24 cellular contexts compared by ENCODE assay signal in genomic region chr13:111548301-111548700, GRCh38.
"Had no signal": no experiment of that assay in that cellular context is flagged by ENCODE, and none has a peak within 500 bp of the region (broad histone marks: within the 10 kb centered on the region; RNA-seq: fewer than 3 reads in every experiment).

No MANE protein-coding gene starts in this region.

- H3K4me1 ChIP-seq: heart left ventricle, left ventricle myocardium inferior, parathyroid adenoma, suprapubic skin, tibial nerve, vagina had no signal

- H3K4me1 Mint-ChIP-seq: nephron; neural crest cell; stimulated activated effector memory CD8-positive, alpha-beta T cell treated with anti-CD3 and anti-CD28 coated beads, Interleukin-12 subunit alpha, Interleukin-12 subunit beta, amount 100 ng/mL, for 72 hours had no signal

- DNase-seq: heart left ventricle; hypothalamus; immature natural killer cell; left ventricle myocardium inferior; mesendoderm; naive thymus-derived CD8-positive, alpha-beta T cell; occipital lobe; right cardiac atrium; stimulated activated CD4-positive, alpha-beta T cell treated with anti-CD3 and anti-CD28 coated beads, Interleukin-4, amount 100 ng/mL, for 24 hours; stimulated activated naive CD4-positive, alpha-beta T cell had no signal

- H3K4me3 ChIP-seq: heart left ventricle, left ventricle myocardium inferior, lung, skin epidermis, suprapubic skin, tibial nerve, vagina had no signal

- H3K4me3 Mint-ChIP-seq: immature natural killer cell; naive thymus-derived CD8-positive, alpha-beta T cell; nephron; neural crest cell; stimulated activated effector memory CD8-positive, alpha-beta T cell treated with anti-CD3 and anti-CD28 coated beads, Interleukin-12 subunit alpha, Interleukin-12 subunit beta, amount 100 ng/mL, for 72 hours; stimulated activated naive CD8-positive, alpha-beta T cell treated with anti-CD3 and anti-CD28 coated beads, Interleukin-15, Interleukin-2, amounts not matched to agents 100 ng/mL and 50 ng/mL, for 24 hours; type B pancreatic cell had no signal

- H3K27me3 ChIP-seq: neutrophil, tibial nerve, vagina had no signal

- H3K27me3 Mint-ChIP-seq: stimulated activated naive CD8-positive, alpha-beta T cell treated with anti-CD3 and anti-CD28 coated beads, Interleukin-15, Interleukin-2, amounts not matched to agents 100 ng/mL and 50 ng/mL, for 24 hours had no signal

- H3K27ac Mint-ChIP-seq: naive thymus-derived CD8-positive, alpha-beta T cell; nephron; progenitor cell of endocrine pancreas; stimulated activated effector memory CD8-positive, alpha-beta T cell treated with anti-CD3 and anti-CD28 coated beads, Interleukin-12 subunit alpha, Interleukin-12 subunit beta, amount 100 ng/mL, for 72 hours; stimulated activated naive CD8-positive, alpha-beta T cell treated with anti-CD3 and anti-CD28 coated beads, Interleukin-15, Interleukin-2, amounts not matched to agents 100 ng/mL and 50 ng/mL, for 24 hours had no signal

- H3K27ac ChIP-seq: heart left ventricle, left ventricle myocardium inferior, neutrophil, parathyroid adenoma, skin epidermis, suprapubic skin, tibial nerve, vagina had no signal

- H3K36me3 ChIP-seq: heart left ventricle, left ventricle myocardium inferior, neutrophil, suprapubic skin, tibial nerve, vagina had no signal

- H3K9me3 Mint-ChIP-seq: immature natural killer cell; stimulated activated effector memory CD8-positive, alpha-beta T cell treated with anti-CD3 and anti-CD28 coated beads, Interleukin-12 subunit alpha, Interleukin-12 subunit beta, amount 100 ng/mL, for 72 hours had no signal

- H3K9me3 ChIP-seq: neutrophil, suprapubic skin, vagina had no signal

- H3K36me3 Mint-ChIP-seq: immature natural killer cell; naive thymus-derived CD8-positive, alpha-beta T cell; stimulated activated effector memory CD8-positive, alpha-beta T cell treated with anti-CD3 and anti-CD28 coated beads, Interleukin-12 subunit alpha, Interleukin-12 subunit beta, amount 100 ng/mL, for 72 hours; type B pancreatic cell had no signal

- ATAC-seq: heart left ventricle; naive thymus-derived CD8-positive, alpha-beta T cell; right cardiac atrium; sciatic nerve; stimulated activated effector memory CD8-positive, alpha-beta T cell treated with anti-CD3 and anti-CD28 coated beads, Interleukin-12 subunit alpha, Interleukin-12 subunit beta, amount 100 ng/mL, for 72 hours had no signal
